Comparison of ENCODE assay signal across 19 cellular contexts in the genomic region with DNA sequence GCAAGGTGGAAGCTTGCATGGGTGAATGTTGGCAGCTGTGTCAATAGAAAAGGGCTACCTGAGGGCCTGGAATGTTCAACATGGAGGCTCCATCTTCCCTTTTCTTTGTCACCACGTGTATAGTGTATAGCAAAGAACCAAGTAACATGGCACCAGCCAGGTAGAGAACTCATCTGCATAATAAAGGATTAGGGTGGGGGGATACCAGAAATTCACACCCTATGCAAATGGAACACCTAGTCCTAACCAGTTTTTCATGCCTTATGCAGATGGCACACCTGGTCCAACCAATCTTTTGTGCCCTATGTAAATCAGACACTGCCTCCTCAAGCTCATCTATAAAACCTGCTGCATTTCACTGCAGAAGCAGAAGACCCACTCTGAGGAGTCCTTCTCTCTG.
"Had no signal": no experiment of that assay in that cellular context is flagged by ENCODE, and none has a peak within 500 bp of the region (broad histone marks: within the 10 kb centered on the region; RNA-seq: fewer than 3 reads in every experiment).

No MANE protein-coding gene starts in this region.

- H3K27me3 ChIP-seq: left lung, tibial artery had no signal

- H3K36me3 ChIP-seq: heart right ventricle, left lung, tibial artery had no signal

- H3K4me1 ChIP-seq: heart right ventricle, left lung, tibial artery had no signal

- H3K4me3 ChIP-seq: heart right ventricle, left lung, lung, tibial artery had no signal

- DNase-seq: activated CD4-positive, alpha-beta T cell treated with anti-CD3 and anti-CD28 coated beads, Interleukin-2, amount 10 ng/mL, durations not matched to agents 7 days and 5 days; activated CD8-positive, alpha-beta T cell treated with anti-CD3 and anti-CD28 coated beads for 36 hours; activated gamma-delta T cell; activated naive CD4-positive, alpha-beta T cell treated with anti-CD3 and anti-CD28 coated beads, Interleukin-2, amount 50 U/mL, for 16 hours; activated naive CD8-positive, alpha-beta T cell treated with anti-CD3 and anti-CD28 coated beads, Interleukin-2, amount 50 U/mL, for 24 hours; cerebellar nuclear complex; cortex of kidney; heart right ventricle; immature natural killer cell; left lung; naive thymus-derived CD4-positive, alpha-beta T cell; occipital lobe; stimulated activated CD4-positive, alpha-beta T cell treated with anti-CD3 and anti-CD28 coated beads, Interleukin-2, amount 100 ng/mL, for 24 hours; stimulated activated naive CD8-positive, alpha-beta T cell treated with anti-CD3 and anti-CD28 coated beads, Interleukin-15, amount 100 ng/mL, for 72 hours; tibial artery had no signal

- H3K27ac ChIP-seq: heart right ventricle, left lung, tibial artery had no signal

- H3K9me3 ChIP-seq: heart right ventricle, left lung, tibial artery had no signal

- ATAC-seq: activated CD4-positive, CD25-positive, alpha-beta regulatory T cell treated with anti-CD3 and anti-CD28 coated beads, Interleukin-2, amount 50 U/mL, for 24 hours; activated CD8-positive, alpha-beta T cell treated with anti-CD3 and anti-CD28 coated beads for 36 hours; activated naive CD8-positive, alpha-beta T cell treated with anti-CD3 and anti-CD28 coated beads, Interleukin-2, amount 50 U/mL, for 24 hours; heart right ventricle; left lung; naive thymus-derived CD4-positive, alpha-beta T cell; sciatic nerve; stimulated activated effector memory CD8-positive, alpha-beta T cell treated with anti-CD3 and anti-CD28 coated beads, Interleukin-12 subunit alpha, Interleukin-12 subunit beta, amount 100 ng/mL, for 72 hours; stimulated activated naive CD8-positive, alpha-beta T cell treated with anti-CD3 and anti-CD28 coated beads, Interleukin-15, amount 100 ng/mL, for 72 hours had no signal
